ENCODE assay signal across 15 cellular contexts in genomic region chr22:37932401-37932800, GRCh38. TPM values are rescaled to one million over a fixed set of nuclear protein-coding genes. Genes with fewer than 3 reads are reported as not detected.
A peak's percentile ranks its signal among the peaks of the same experiment; 100 is the strongest.
DNase-seq lines count a peak whose midpoint lies in the region; ATAC-seq and TF ChIP-seq lines count a peak whose summit lies in the region.
"Had no signal": no experiment of that assay in that cellular context is flagged by ENCODE, and none has a peak within 500 bp of the region (broad histone marks: within the 10 kb centered on the region; RNA-seq: fewer than 3 reads in every experiment).

No MANE protein-coding gene starts in this region.

- H3K4me1 ChIP-seq in OCI-LY7 (ENCODE audit: insufficient read depth, low read length, poor library complexity, severe bottlenecking) (peaks cover 32% of the 10 kb centered on the region), esophagus squamous epithelium (peaks cover 36 to 69% (median 37%) of the 10 kb centered on the region in 3 donors), vagina (peaks cover 41% of the 10 kb centered on the region)

- H3K27me3 ChIP-seq in esophagus squamous epithelium (no peaks in the 10 kb centered on the region), vagina (no peaks in the 10 kb centered on the region)
- H3K27me3 ChIP-seq: BE2C had no signal

- H3K36me3 ChIP-seq in OCI-LY7 (ENCODE audit: insufficient read depth, low read length) (peaks cover 4% of the 10 kb centered on the region; the same call in 1 of the 2 replicates), esophagus squamous epithelium (peaks cover 36 to 91% (median 41%) of the 10 kb centered on the region in 3 donors), vagina (peaks cover 0 to 75% of the 10 kb centered on the region in 2 donors)

- TF ChIP-seq CTCF in OCI-LY7 (conservative IDR thresholded peaks at IDR 0.05; ENCODE audit: low read length) (no peak), esophagus squamous epithelium (IDR thresholded peaks at IDR 0.05) (no peak), vagina (IDR thresholded peaks at IDR 0.05) (no peak)

- no peak overlapping the region for H2AFZ ChIP-seq in OCI-LY7 (ENCODE audit: low read length)

- 0 out of 2 replicates have a peak overlapping the region, but pooled peaks have one; percentile 27 for H3K4me2 ChIP-seq in OCI-LY7 (ENCODE audit: low read length)

- H3K79me2 ChIP-seq in OCI-LY7 (ENCODE audit: insufficient read depth, low read depth, low read length) = no peaks in the 10 kb centered on the region

- H3K4me3 ChIP-seq in OCI-LY7 (ENCODE audit: low read depth, low read length, poor library complexity, severe bottlenecking) = no peak overlapping the region
- H3K4me3 ChIP-seq in esophagus squamous epithelium = no peak overlapping the region
- H3K4me3 ChIP-seq in skin epidermis = no peak overlapping the region
- no peak overlapping the region for H3K4me3 ChIP-seq in vagina

- H3K9me3 ChIP-seq in OCI-LY7 (ENCODE audit: low read length) = no peaks in the 10 kb centered on the region
- H3K9me3 ChIP-seq in esophagus squamous epithelium = no peaks in the 10 kb centered on the region
- H3K9me3 ChIP-seq in vagina = no peaks in the 10 kb centered on the region
- H3K9me3 ChIP-seq: BE2C had no signal

- DNase-seq in OCI-LY7 (ENCODE audit: low spot score) (no peak), esophagus squamous epithelium (lab: John Stamatoyannopoulos, UW) (no peak), vagina (ENCODE audit: extremely low spot score in 2 of 2) (no peak), RKO (ENCODE audit: low spot score) (no peak)
- no peak for DNase-seq in activated CD4-positive, alpha-beta T cell treated with anti-CD3 and anti-CD28 coated beads for 4 hours
- DNase-seq: BE2C; CD8-positive, alpha-beta memory T cell; IMR-90; NCI-H1417; NCI-H2171 treated with DMSO at 0.1 percent for 48 hours had no signal

- POLR2A ChIA-PET in OCI-LY7 (lab: Charles Lee) = no interaction called here

- ATAC-seq in SK-N-SH treated with all-trans-retinoic acid at 6 μM for 48 hours = no peak

- intact Hi-C loops in OCI-LY7 (cut with micrococcal nuclease; ENCODE audit: unreplicated experiment) (no loop called here), esophagus squamous epithelium (cut with DNase I) (loop anchor here (5.0 kb wide), 1 partner anchor 50 kb away; no protein-coding TSS in a partner anchor), vagina (cut with DNase I) (loop anchor here (10.0 kb wide), 1 partner anchor 48 kb away; no protein-coding TSS in a partner anchor)

- CTCF ChIA-PET in OCI-LY7 (lab: Charles Lee; ENCODE audit: unreplicated experiment) = no interaction called here

- no peaks in the 10 kb centered on the region for H3K9me2 ChIP-seq in OCI-LY7 (ENCODE audit: insufficient read depth, low read length)

- no TSS peak for BruUV-seq in OCI-LY7 (replicated peaks; lab: Mats Ljungman, UMichigan)

- 72 to 87% methylated on average over 3 to 9 of the region's 10 CpGs for WGBS in esophagus squamous epithelium, 2 donors

- H4K20me1 ChIP-seq in OCI-LY7 (ENCODE audit: insufficient read depth, low read length) = no peaks in the 10 kb centered on the region

- H3K27ac ChIP-seq in OCI-LY7 (ENCODE audit: low read depth, low read length, poor library complexity, severe bottlenecking) (no peak overlapping the region), esophagus squamous epithelium (peak overlapping the region; percentile 76 to 90 (median 86)), skin epidermis (peak overlapping the region in 11 of 21 experiments; percentile 23 to 78 (median 40)), vagina (peak overlapping the region; percentile 80)

- TF ChIP-seq POLR2A in esophagus squamous epithelium (IDR thresholded peaks at IDR 0.05) = no peak
- TF ChIP-seq POLR2A in vagina (IDR thresholded peaks at IDR 0.05) = no peak

TF ChIP-seq in SK-N-SH treated with all-trans-retinoic acid at 6 μM for 48 hours, 23 proteins besides CTCF, POLR2A, EP300 and RAD21:
- TF ChIP-seq TOX (CRISPR knock-in tag; IDR thresholded peaks at IDR 0.05; ENCODE audit: borderline replicate concordance) = no peak

RNA-seq across cellular contexts. Expression of gene C22orf23, which starts 21.0 kb away (rescaled TPM):
- 0.90 and 1.2 TPM in 2 replicates for total RNA-seq in OCI-LY7 (2014; rRNA removed; shearing (Covaris generic))
- 0.57 TPM in 1 of 2 replicates, not detected in the other for total RNA-seq in OCI-LY7 (2022)
- under 1 TPM in 2 of 4 donors, not detected in 2; 0.13 to 0.38 TPM for total RNA-seq in esophagus squamous epithelium
- not detected for total RNA-seq in vagina

RNA-seq across cellular contexts. Expression of gene POLR2F, which starts 21.1 kb away (rescaled TPM):
- 85.9 and 128 TPM in 2 replicates for total RNA-seq in OCI-LY7 (2014; rRNA removed; shearing (Covaris generic))
- total RNA-seq in OCI-LY7 (2022) = 63.5 and 71.2 TPM in 2 replicates
- 10 to 100 TPM; 31.7 to 56.1 (median 46.9) TPM for total RNA-seq in esophagus squamous epithelium
- 57.9 TPM for total RNA-seq in vagina

RNA-seq across cellular contexts. Expression of gene MICALL1, which starts 26.3 kb away (rescaled TPM):
- total RNA-seq in OCI-LY7 (2014; rRNA removed; shearing (Covaris generic)) = 18.3 and 18.5 TPM in 2 replicates
- 25.7 and 32.1 TPM in 2 replicates for total RNA-seq in OCI-LY7 (2022)
- total RNA-seq in esophagus squamous epithelium = 100 to 1,000 TPM in 2 of 4 donors, 10 to 100 TPM in 2; 64.7 to 139 (median 88.4) TPM
- total RNA-seq in vagina = 112 TPM

RNA-seq across cellular contexts. Expression of gene SOX10, which starts 52.0 kb away (rescaled TPM):
- total RNA-seq in OCI-LY7 (2014; rRNA removed; shearing (Covaris generic)) = not detected in 2 replicates
- total RNA-seq in OCI-LY7 (2022) (not detected in 2 replicates), esophagus squamous epithelium (1 to 10 TPM in 2 of 4 donors, under 1 TPM in 1, not detected in 1; 0.44 to 1.7 (median 1.5) TPM), vagina (3.2 TPM)
- total RNA-seq: CD8-positive, alpha-beta memory T cell; H4; IMR-90; LHCN-M2; NCI-H460 had no signal
